Comparison of ENCODE assay signal across 1 cellular context in genomic region chr7:98211676-98212531, GRCh38.
TF ChIP-seq lines count a peak whose summit lies in the region.

No MANE protein-coding gene starts in this region.

TF ChIP-seq in HepG2, 621 proteins besides CTCF, POLR2A, EP300 and RAD21 (continued from another document and continues in another):
- TF ChIP-seq ZBTB40 (IDR thresholded peaks at IDR 0.05) = no peak
- TF ChIP-seq ZBTB40 (CRISPR knock-in tag; IDR thresholded peaks at IDR 0.05) = peak; percentile 59
- TF ChIP-seq PLRG1 (conservative IDR thresholded peaks at IDR 0.05) = no peak
- TF ChIP-seq ZNF549 (CRISPR knock-in tag; IDR thresholded peaks at IDR 0.05) = no peak
- no peak for TF ChIP-seq CEBPZ (IDR thresholded peaks at IDR 0.05; ENCODE audit: low read length)
- TF ChIP-seq TBX3 (IDR thresholded peaks at IDR 0.05; ENCODE audit: borderline replicate concordance) = peak; percentile 64; the same call in 1 of the 2 replicates
- no peak for TF ChIP-seq NCOA5 (CRISPR knock-in tag; IDR thresholded peaks at IDR 0.05)
- TF ChIP-seq MIER3 (CRISPR knock-in tag; IDR thresholded peaks at IDR 0.05; ENCODE audit: borderline replicate concordance) = peak; percentile 46; the same call in 1 of the 2 replicates
- 0 out of 2 replicates have a peak, but pooled peaks have one; percentile 73 for TF ChIP-seq HOXD1 (CRISPR knock-in tag; IDR thresholded peaks at IDR 0.05)
- no peak for TF ChIP-seq MATR3 (CRISPR knock-in tag; IDR thresholded peaks at IDR 0.05)
- TF ChIP-seq ZBTB4 (CRISPR knock-in tag; IDR thresholded peaks at IDR 0.05; ENCODE audit: borderline replicate concordance) = no peak; the same call in 1 of the 2 replicates
- 0 out of 2 replicates have a peak, but pooled peaks have one; percentile 17 for TF ChIP-seq ZNF331 (CRISPR knock-in tag; IDR thresholded peaks at IDR 0.05)
- TF ChIP-seq PHF8 (CRISPR knock-in tag; IDR thresholded peaks at IDR 0.05) = no peak; the same call in 1 of the 2 replicates
- no peak for TF ChIP-seq CSRNP2 (CRISPR knock-in tag; conservative IDR thresholded peaks at IDR 0.05; ENCODE audit: low read depth)
- no peak for TF ChIP-seq HMG20A (CRISPR knock-in tag; IDR thresholded peaks at IDR 0.05; ENCODE audit: borderline replicate concordance)
- peak; percentile 35; the same call in 1 of the 2 replicates for TF ChIP-seq SP4 (CRISPR knock-in tag; IDR thresholded peaks at IDR 0.05)
- no peak for TF ChIP-seq ZNF432 (CRISPR knock-in tag; IDR thresholded peaks at IDR 0.05; ENCODE audit: borderline replicate concordance)
- no peak for TF ChIP-seq CREB3 (CRISPR knock-in tag; IDR thresholded peaks at IDR 0.05)
- 0 out of 2 replicates have a peak, but pooled peaks have one; percentile 37 for TF ChIP-seq EED (CRISPR knock-in tag; IDR thresholded peaks at IDR 0.05)
- no peak for TF ChIP-seq ZNF75D (CRISPR knock-in tag; IDR thresholded peaks at IDR 0.05; ENCODE audit: borderline replicate concordance)
- no peak for TF ChIP-seq CREBL2 (CRISPR knock-in tag; IDR thresholded peaks at IDR 0.05; ENCODE audit: borderline replicate concordance)
- TF ChIP-seq TEAD3 (CRISPR knock-in tag; optimal IDR thresholded peaks at IDR 0.05; ENCODE audit: borderline replicate concordance) = peak; percentile 80
- no peak for TF ChIP-seq SNAPC2 (CRISPR knock-in tag; IDR thresholded peaks at IDR 0.05)
- no peak for TF ChIP-seq IRF1 (CRISPR knock-in tag; IDR thresholded peaks at IDR 0.05; ENCODE audit: low read depth)
- no peak for TF ChIP-seq NBN (conservative IDR thresholded peaks at IDR 0.05)
- no peak for TF ChIP-seq ZNF564 (CRISPR knock-in tag; IDR thresholded peaks at IDR 0.05)
- TF ChIP-seq ZFAT (CRISPR knock-in tag; conservative IDR thresholded peaks at IDR 0.05) = no peak
- peak; percentile 64 for TF ChIP-seq RBM39 (IDR thresholded peaks at IDR 0.05; ENCODE audit: low read depth, low read length, poor library complexity, severe bottlenecking)
- peak; percentile 90 for TF ChIP-seq ZNF670 (CRISPR knock-in tag; IDR thresholded peaks at IDR 0.05; ENCODE audit: borderline replicate concordance)
- no peak for TF ChIP-seq ZBTB37 (CRISPR knock-in tag; IDR thresholded peaks at IDR 0.05)
- TF ChIP-seq YY1 (IDR thresholded peaks at IDR 0.05; ENCODE audit: insufficient read depth, insufficient replicate concordance, low read depth, low read length) = no peak
- no peak for TF ChIP-seq PCBP1 (IDR thresholded peaks at IDR 0.05; ENCODE audit: borderline replicate concordance, low read depth, low read length)
- TF ChIP-seq ZBTB46 (CRISPR knock-in tag; IDR thresholded peaks at IDR 0.05; ENCODE audit: borderline replicate concordance) = peak; percentile 96
- TF ChIP-seq NFRKB (IDR thresholded peaks at IDR 0.05) = no peak
- no peak for TF ChIP-seq ZNF24 (IDR thresholded peaks at IDR 0.05)
